8 cellular contexts compared by ENCODE assay signal in genomic region chr14:68506645-68507405, GRCh38.
DNase-seq lines count a peak whose midpoint lies in the region; ATAC-seq and TF ChIP-seq lines count a peak whose summit lies in the region.

No MANE protein-coding gene starts in this region.

- peaks cover 72% of the 10 kb centered on the region for H3K4me1 Mint-ChIP-seq in stimulated activated memory B cell treated with anti-CD40 and anti-IgM and Interleukin-4, amounts not matched to agents 10 μg/mL and 1 μg/mL and 100 μg/mL, for 72 hours

- no peak overlapping the region for H3K4me3 ChIP-seq in LNCaP clone FGC (ENCODE audit: low read depth, low read length)
- H3K4me3 ChIP-seq in effector memory CD4-positive, alpha-beta T cell (ENCODE audit: insufficient read depth, low read depth, low read length, poor library complexity, severe bottlenecking): no peak overlapping the region

- TF ChIP-seq CTCF in LNCaP clone FGC (IDR thresholded peaks at IDR 0.05; ENCODE audit: control insufficient read depth, extremely low read depth, insufficient read depth): no peak

- H3K27me3 Mint-ChIP-seq in stimulated activated memory B cell treated with anti-CD40 and anti-IgM and Interleukin-4, amounts not matched to agents 10 μg/mL and 1 μg/mL and 100 μg/mL, for 72 hours: no peaks in the 10 kb centered on the region

- H3K4me3 Mint-ChIP-seq in stimulated activated memory B cell treated with anti-CD40 and anti-IgM and Interleukin-4, amounts not matched to agents 10 μg/mL and 1 μg/mL and 100 μg/mL, for 72 hours: peak overlapping the region; percentile 46

- H3K27ac ChIP-seq in effector memory CD4-positive, alpha-beta T cell (ENCODE audit: insufficient read depth, low read length, poor library complexity, severe bottlenecking): peak overlapping the region; percentile 64

- DNase-seq in DMS53 (lab: John Stamatoyannopoulos, UW) (peak; percentile 56), LNCaP clone FGC (ENCODE audit: low read depth) (peak; percentile 82), NCI-H82 treated with DMSO at 0.1 percent for 48 hours (lab: John Stamatoyannopoulos, UW; ENCODE audit: unreplicated experiment) (no peak), anterior cingulate cortex (lab: John Stamatoyannopoulos, UW) (no peak)
- DNase-seq in effector memory CD4-positive, alpha-beta T cell: no peak

- no peaks in the 10 kb centered on the region for H3K9me3 ChIP-seq in effector memory CD4-positive, alpha-beta T cell (ENCODE audit: control insufficient read depth, low read length)

- no peaks in the 10 kb centered on the region for H3K36me3 Mint-ChIP-seq in stimulated activated memory B cell treated with anti-CD40 and anti-IgM and Interleukin-4, amounts not matched to agents 10 μg/mL and 1 μg/mL and 100 μg/mL, for 72 hours

- ATAC-seq in GM21447 (IDR thresholded peaks at IDR 0.05; ENCODE audit: unreplicated experiment): peak; percentile 80
- peak; percentile 91 for ATAC-seq in stimulated activated memory B cell treated with anti-CD40 and anti-IgM and Interleukin-4, amounts not matched to agents 10 μg/mL and 1 μg/mL and 100 μg/mL, for 72 hours
- no peak for ATAC-seq in HG03521 (IDR thresholded peaks at IDR 0.05; ENCODE audit: unreplicated experiment)

- peak overlapping the region; percentile 79 for H3K27ac Mint-ChIP-seq in stimulated activated memory B cell treated with anti-CD40 and anti-IgM and Interleukin-4, amounts not matched to agents 10 μg/mL and 1 μg/mL and 100 μg/mL, for 72 hours

- no peaks in the 10 kb centered on the region for H3K9me3 Mint-ChIP-seq in stimulated activated memory B cell treated with anti-CD40 and anti-IgM and Interleukin-4, amounts not matched to agents 10 μg/mL and 1 μg/mL and 100 μg/mL, for 72 hours

- H3K4me1 ChIP-seq in effector memory CD4-positive, alpha-beta T cell (ENCODE audit: control insufficient read depth, insufficient read depth, low read length, poor library complexity, severe bottlenecking): peaks cover 37% of the 10 kb centered on the region

- H3K36me3 ChIP-seq in effector memory CD4-positive, alpha-beta T cell (ENCODE audit: control insufficient read depth, insufficient read depth, low read length): no peaks in the 10 kb centered on the region

- H3K27me3 ChIP-seq in effector memory CD4-positive, alpha-beta T cell (replicated peaks; ENCODE audit: control insufficient read depth, insufficient read depth, low read length, poor library complexity, severe bottlenecking): no peaks in the 10 kb centered on the region

Comparison
In these comparisons a context has a peak if more than half of its experiments do, and no peak if none do; other contexts are left out.
1. DNase-seq: peak in DMS53 (single experiment) and LNCaP clone FGC (single experiment); none in effector memory CD4-positive, alpha-beta T cell (0 of 3), NCI-H82 treated with DMSO at 0.1 percent for 48 hours (single experiment) and anterior cingulate cortex (0 of 58).